1 cellular context compared by ENCODE assay signal in the genomic region with DNA sequence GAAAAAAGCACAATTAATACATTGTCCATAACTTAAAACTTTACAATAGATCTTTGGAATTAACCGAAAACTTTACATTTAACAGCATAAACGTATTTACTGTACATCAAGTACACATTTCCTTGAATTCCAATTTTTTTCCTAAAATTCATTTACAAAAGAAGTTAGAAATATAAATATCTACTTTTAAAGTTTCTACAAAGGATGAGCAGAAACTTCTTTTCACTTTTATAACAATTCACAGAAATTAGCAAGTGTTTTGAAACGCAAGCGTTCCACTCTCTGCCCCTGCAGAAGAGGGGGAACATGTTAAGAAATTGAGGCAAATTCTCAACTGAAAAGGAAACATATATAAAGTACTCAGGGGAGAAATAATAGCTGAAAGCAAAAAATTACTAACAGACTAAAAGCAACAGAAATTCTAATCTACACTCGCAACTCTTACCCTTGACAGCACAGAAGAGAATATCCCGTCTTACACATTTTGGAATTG.
TF ChIP-seq lines count a peak whose summit lies in the region.

No MANE protein-coding gene starts in this region.

TF ChIP-seq in liver, 16 proteins besides CTCF, POLR2A, EP300 and RAD21 (continued from another document):
- TF ChIP-seq, protein P1, sequence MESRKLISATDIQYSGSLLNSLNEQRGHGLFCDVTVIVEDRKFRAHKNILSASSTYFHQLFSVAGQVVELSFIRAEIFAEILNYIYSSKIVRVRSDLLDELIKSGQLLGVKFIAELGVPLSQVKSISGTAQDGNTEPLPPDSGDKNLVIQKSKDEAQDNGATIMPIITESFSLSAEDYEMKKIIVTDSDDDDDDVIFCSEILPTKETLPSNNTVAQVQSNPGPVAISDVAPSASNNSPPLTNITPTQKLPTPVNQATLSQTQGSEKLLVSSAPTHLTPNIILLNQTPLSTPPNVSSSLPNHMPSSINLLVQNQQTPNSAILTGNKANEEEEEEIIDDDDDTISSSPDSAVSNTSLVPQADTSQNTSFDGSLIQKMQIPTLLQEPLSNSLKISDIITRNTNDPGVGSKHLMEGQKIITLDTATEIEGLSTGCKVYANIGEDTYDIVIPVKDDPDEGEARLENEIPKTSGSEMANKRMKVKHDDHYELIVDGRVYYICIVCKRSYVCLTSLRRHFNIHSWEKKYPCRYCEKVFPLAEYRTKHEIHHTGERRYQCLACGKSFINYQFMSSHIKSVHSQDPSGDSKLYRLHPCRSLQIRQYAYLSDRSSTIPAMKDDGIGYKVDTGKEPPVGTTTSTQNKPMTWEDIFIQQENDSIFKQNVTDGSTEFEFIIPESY (IDR thresholded peaks at IDR 0.05), result no peak
- TF ChIP-seq TAF1 (conservative IDR thresholded peaks at IDR 0.05), result no peak
- TF ChIP-seq GABPA (IDR thresholded peaks at IDR 0.05 in 1 of 2, conservative IDR thresholded peaks at IDR 0.05 in 1 of 2), result no peak
- TF ChIP-seq MAX (IDR thresholded peaks at IDR 0.05), result no peak
- TF ChIP-seq NR2F2 (IDR thresholded peaks at IDR 0.05), result no peak
- TF ChIP-seq SP1 (IDR thresholded peaks at IDR 0.05), result no peak
- TF ChIP-seq YY1 (IDR thresholded peaks at IDR 0.05), result no peak
- no peak for TF ChIP-seq FOXA1 (IDR thresholded peaks at IDR 0.05)
- TF ChIP-seq, protein P2, sequence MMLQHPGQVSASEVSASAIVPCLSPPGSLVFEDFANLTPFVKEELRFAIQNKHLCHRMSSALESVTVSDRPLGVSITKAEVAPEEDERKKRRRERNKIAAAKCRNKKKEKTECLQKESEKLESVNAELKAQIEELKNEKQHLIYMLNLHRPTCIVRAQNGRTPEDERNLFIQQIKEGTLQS (IDR thresholded peaks at IDR 0.05), result no peak
- no peak for TF ChIP-seq JUND (IDR thresholded peaks at IDR 0.05)
- TF ChIP-seq FOXA2 (IDR thresholded peaks at IDR 0.05), result no peak
- no peak for TF ChIP-seq RXRA (IDR thresholded peaks at IDR 0.05)
- no peak for TF ChIP-seq HNF4G (IDR thresholded peaks at IDR 0.05)
- no peak for TF ChIP-seq HNF4A (conservative IDR thresholded peaks at IDR 0.05)
- no peak for TF ChIP-seq EGR1 (IDR thresholded peaks at IDR 0.05; ENCODE audit: low read depth in 2 of 2)
